In the genomic region with DNA sequence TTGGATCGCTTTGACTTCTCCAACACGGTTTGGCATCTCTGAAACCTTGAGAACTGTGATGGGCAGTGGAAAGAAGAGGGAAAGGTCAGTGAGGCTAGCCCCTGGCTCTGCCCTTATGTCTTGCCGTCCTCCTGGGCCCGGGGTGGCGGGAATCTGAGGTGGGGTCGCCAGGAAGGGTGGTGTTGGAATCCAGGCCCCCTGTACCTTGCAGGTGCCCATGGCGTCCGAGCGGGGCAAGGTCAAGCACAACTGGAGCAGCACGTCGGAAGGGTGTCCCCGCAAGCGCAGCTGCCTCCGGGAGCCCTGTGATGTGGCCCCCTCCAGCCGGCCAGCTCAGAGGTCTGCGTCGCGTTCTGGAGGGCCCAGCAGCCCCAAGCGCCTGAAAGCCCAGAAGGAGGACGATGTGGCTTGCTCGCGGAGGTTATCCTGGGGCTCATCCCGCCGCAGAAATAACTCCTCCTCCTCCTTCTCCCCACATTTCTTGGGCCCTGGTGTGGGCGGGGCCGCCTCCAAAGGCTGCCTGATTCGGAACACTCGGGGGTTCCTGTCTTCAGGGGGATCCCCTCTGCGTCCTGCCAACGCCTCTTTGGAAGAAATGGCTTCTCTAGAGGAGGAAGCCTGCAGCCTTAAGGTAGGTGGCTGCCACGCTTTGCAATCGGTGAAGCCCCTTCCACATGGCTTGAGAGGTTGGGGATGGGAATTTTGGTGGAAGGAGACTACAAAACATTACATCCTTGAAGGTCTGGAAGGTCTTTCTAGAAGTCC, we compare ENCODE assay signal across 8 cellular contexts. TPM values are rescaled to one million over a fixed set of nuclear protein-coding genes. Genes with fewer than 3 reads are reported as not detected.
DNase-seq lines count a peak whose midpoint lies in the region; TF ChIP-seq lines count a peak whose summit lies in the region.

No MANE protein-coding gene starts in this region.

- WGBS in endodermal cell (ENCODE audit: insufficient coverage in 1 of 2, insufficient read length in 1 of 2), 2 experiments, result 5 to 13% methylated on average over 11 to 32 of the region's 32 CpGs

- H3K4me1 ChIP-seq in endodermal cell (ENCODE audit: control insufficient read depth, insufficient read depth, low read length), result no peaks in the 10 kb centered on the region
- H3K4me1 ChIP-seq in muscle layer of duodenum (ENCODE audit: control insufficient read depth in 1 of 2, insufficient read depth in 2 of 2, low read length in 2 of 2), result peaks cover 14 to 25% of the 10 kb centered on the region in 2 donors

- H3K4me3 Mint-ChIP-seq in endodermal cell, result peak overlapping the region; percentile 86
- H3K4me3 Mint-ChIP-seq in stimulated activated naive CD8-positive, alpha-beta T cell treated with anti-CD3 and anti-CD28 coated beads, Interleukin-15, Interleukin-2, amounts not matched to agents 100 ng/mL and 50 ng/mL, for 24 hours, result peak overlapping the region; percentile 98

- H3K27ac Mint-ChIP-seq in endodermal cell, result peak overlapping the region; percentile 90
- peak overlapping the region; percentile 98 for H3K27ac Mint-ChIP-seq in stimulated activated naive CD8-positive, alpha-beta T cell treated with anti-CD3 and anti-CD28 coated beads, Interleukin-15, Interleukin-2, amounts not matched to agents 100 ng/mL and 50 ng/mL, for 24 hours

- peaks cover 38% of the 10 kb centered on the region for H3K9me3 Mint-ChIP-seq in endodermal cell
- H3K9me3 Mint-ChIP-seq in stimulated activated naive CD8-positive, alpha-beta T cell treated with anti-CD3 and anti-CD28 coated beads, Interleukin-15, Interleukin-2, amounts not matched to agents 100 ng/mL and 50 ng/mL, for 24 hours, result peaks cover 16% of the 10 kb centered on the region

- H3K36me3 Mint-ChIP-seq in endodermal cell (ENCODE audit: low read depth), result peaks cover 27% of the 10 kb centered on the region
- H3K36me3 Mint-ChIP-seq in stimulated activated naive CD8-positive, alpha-beta T cell treated with anti-CD3 and anti-CD28 coated beads, Interleukin-15, Interleukin-2, amounts not matched to agents 100 ng/mL and 50 ng/mL, for 24 hours (ENCODE audit: low read depth), result peaks cover 71% of the 10 kb centered on the region

- H3K9ac ChIP-seq in endodermal cell (ENCODE audit: extremely low read depth, low read length, poor library complexity, severe bottlenecking), result peak overlapping the region; percentile 81

- H3K9me3 ChIP-seq in KOPT-K1 (ENCODE audit: insufficient read depth, low read length, poor library complexity, severe bottlenecking) (peaks cover 16% of the 10 kb centered on the region), endodermal cell (ENCODE audit: control insufficient read depth, low read length) (peaks cover 19% of the 10 kb centered on the region), muscle layer of duodenum (ENCODE audit: control insufficient read depth in 1 of 2, low read length in 2 of 2) (peaks cover 0 to 10% of the 10 kb centered on the region in 2 donors)

- H3K36me3 ChIP-seq in KOPT-K1 (ENCODE audit: insufficient read depth, low read length) (peaks cover 40% of the 10 kb centered on the region), endodermal cell (ENCODE audit: control insufficient read depth, insufficient read depth, low read length) (peaks cover 18% of the 10 kb centered on the region), muscle layer of duodenum (ENCODE audit: control insufficient read depth in 1 of 2, insufficient read depth in 2 of 2, low read length in 2 of 2) (peaks cover 11 to 21% of the 10 kb centered on the region in 2 donors)

- H3K4me3 ChIP-seq in endodermal cell (ENCODE audit: low read length) (peak overlapping the region; percentile 96), muscle layer of duodenum (ENCODE audit: low read depth in 1 of 2, low read length in 2 of 2) (peak overlapping the region; percentile 91 to 95)

- H3K27me3 ChIP-seq in endodermal cell (ENCODE audit: control insufficient read depth, insufficient read depth, low read length, poor library complexity, severe bottlenecking) (no peaks in the 10 kb centered on the region), muscle layer of duodenum (ENCODE audit: low read depth, low read length) (no peaks in the 10 kb centered on the region)

- peaks cover 22% of the 10 kb centered on the region for H3K4me1 Mint-ChIP-seq in endodermal cell
- H3K4me1 Mint-ChIP-seq in stimulated activated naive CD8-positive, alpha-beta T cell treated with anti-CD3 and anti-CD28 coated beads, Interleukin-15, Interleukin-2, amounts not matched to agents 100 ng/mL and 50 ng/mL, for 24 hours (ENCODE audit: low read depth), result peaks cover 74% of the 10 kb centered on the region

- peaks cover 11% of the 10 kb centered on the region for H3K27me3 Mint-ChIP-seq in endodermal cell (ENCODE audit: insufficient read depth)
- no peaks in the 10 kb centered on the region for H3K27me3 Mint-ChIP-seq in stimulated activated naive CD8-positive, alpha-beta T cell treated with anti-CD3 and anti-CD28 coated beads, Interleukin-15, Interleukin-2, amounts not matched to agents 100 ng/mL and 50 ng/mL, for 24 hours

- DNase-seq in G401 (ENCODE audit: low spot score) (peak; percentile 32), endodermal cell (peak; percentile 72), dedifferentiated amniotic fluid mesenchymal stem cell (ENCODE audit: extremely low spot score) (no peak), DMS153 (lab: John Stamatoyannopoulos, UW) (no peak)
- peak; percentile 83 for DNase-seq in activated CD8-positive, alpha-beta memory T cell treated with anti-CD3 and anti-CD28 coated beads for 24 hours

- no peak for TF ChIP-seq CTCF in endodermal cell (conservative IDR thresholded peaks at IDR 0.05)

- in situ Hi-C loops in G401 (cut with HindIII; ENCODE audit: low sequenced_read_pairs), result no loop called here

- H3K27ac ChIP-seq in KOPT-K1 (ENCODE audit: low read depth, low read length, poor library complexity, severe bottlenecking), result peak overlapping the region; percentile 83
- H3K27ac ChIP-seq in endodermal cell (ENCODE audit: low read depth, low read length), result no peak overlapping the region
- peak overlapping the region; percentile 90 for H3K27ac ChIP-seq in muscle layer of duodenum (ENCODE audit: low read length)

RNA-seq across cellular contexts. Expression of gene TATDN2, which starts 0.9 kb away (rescaled TPM):
- total RNA-seq in G401 (2014; rRNA removed; shearing (Covaris generic)), result 18.8 and 22.1 TPM in 2 replicates
- total RNA-seq in endodermal cell, result 10 to 100 TPM; 34.0 to 34.1 TPM
- 18.5 TPM for polyA plus RNA-seq in endodermal cell (2013, experiment 1 of 2)
- polyA plus RNA-seq in endodermal cell (2013, experiment 2 of 2), result 16.3 TPM

RNA-seq across cellular contexts. Expression of gene GHRL, which starts 43.6 kb away (rescaled TPM):
- not detected in 2 replicates for total RNA-seq in G401 (2014; rRNA removed; shearing (Covaris generic))
- total RNA-seq in endodermal cell, result not detected
- polyA plus RNA-seq in endodermal cell (2013, experiment 1 of 2), result 0.36 TPM
- not detected for polyA plus RNA-seq in endodermal cell (2013, experiment 2 of 2)

Comparison
In these comparisons a context has a peak if more than half of its experiments do, and no peak if none do; other contexts are left out.
1. DNase-seq: peak in G401 (single experiment), activated CD8-positive, alpha-beta memory T cell treated with anti-CD3 and anti-CD28 coated beads for 24 hours (single experiment) and endodermal cell (single experiment); none in dedifferentiated amniotic fluid mesenchymal stem cell (single experiment) and DMS153 (single experiment).